In genomic region chr10:73796766-73797165, GRCh38 we compare ENCODE assay signal across 20 cellular contexts. TPM values are rescaled to one million over a fixed set of nuclear protein-coding genes. Genes with fewer than 3 reads are reported as not detected.
A peak's percentile ranks its signal among the peaks of the same experiment; 100 is the strongest.
DNase-seq lines count a peak whose midpoint lies in the region; ATAC-seq, FAIRE-seq and TF ChIP-seq lines count a peak whose summit lies in the region.
"Had no signal": no experiment of that assay in that cellular context is flagged by ENCODE, and none has a peak within 500 bp of the region (broad histone marks: within the 10 kb centered on the region; RNA-seq: fewer than 3 reads in every experiment).

No MANE protein-coding gene starts in this region.

- POLR2A ChIA-PET in activated CD8-positive, alpha-beta T cell treated with anti-CD3 and anti-CD28 coated beads for 36 hours (lab: Charles Lee): interaction anchor here (0.6 to 8.4 kb wide), 4 partner anchors 9 to 25 kb away, joined by 3 to 110 read pairs (median 10); partner anchors contain the start of genes NDST2 and ZSWIM8
- POLR2A ChIA-PET in HepG2 (lab: Yijun Ruan, JAX): interaction anchor here (1.0 to 1.5 kb wide), 2 partner anchors 9 to 13 kb away, joined by 3 to 4 read pairs; no protein-coding TSS in a partner anchor

- H3K9me3 ChIP-seq in HepG2 (ENCODE audit: low read length): no peaks in the 10 kb centered on the region
- H3K9me3 ChIP-seq: Caco-2 had no signal

- no TSS peak for BruUV-seq in HepG2 (replicated peaks; lab: Mats Ljungman, UMichigan)

- in situ Hi-C loops in HepG2 (cut with HindIII; ENCODE audit: extremely low pct_ligation_motif_present, low pct_unique_long_range_greater_than_20kb): no loop called here

- H3K79me2 ChIP-seq in HepG2 (ENCODE audit: insufficient read depth, low read length): no peaks in the 10 kb centered on the region

- intact Hi-C loops in activated CD8-positive, alpha-beta T cell treated with anti-CD3 and anti-CD28 coated beads for 36 hours (cut with micrococcal nuclease): no loop called here
- intact Hi-C loops in HepG2 (cut with micrococcal nuclease; ENCODE audit: unreplicated experiment): no loop called here

- WGBS in HepG2 (ENCODE audit: low lambda C conversion rate): 97% methylated on average over 4 of the region's 5 CpGs

- TF ChIP-seq RAD21 in HepG2 (CRISPR knock-in tag; IDR thresholded peaks at IDR 0.05): no peak

- no peak overlapping the region for H3K4me3 Mint-ChIP-seq in activated CD8-positive, alpha-beta T cell treated with anti-CD3 and anti-CD28 coated beads for 36 hours
- no peak overlapping the region for H3K4me3 Mint-ChIP-seq in stimulated activated effector memory CD8-positive, alpha-beta T cell treated with anti-CD3 and anti-CD28 coated beads, Interleukin-12 subunit alpha, Interleukin-12 subunit beta, amount 100 ng/mL, for 72 hours

- no peaks in the 10 kb centered on the region for H3K27me3 Mint-ChIP-seq in activated CD8-positive, alpha-beta T cell treated with anti-CD3 and anti-CD28 coated beads for 36 hours

- ATAC-seq in GM18505 (IDR thresholded peaks at IDR 0.05; ENCODE audit: unreplicated experiment) (no peak), HepG2 (no peak), GM21381 (IDR thresholded peaks at IDR 0.05; ENCODE audit: unreplicated experiment) (no peak), HG02981 (IDR thresholded peaks at IDR 0.05; ENCODE audit: unreplicated experiment) (no peak), HG02970 (IDR thresholded peaks at IDR 0.05; ENCODE audit: low FRiP score, unreplicated experiment) (no peak)
- no peak for ATAC-seq in activated CD8-positive, alpha-beta T cell treated with anti-CD3 and anti-CD28 coated beads for 36 hours
- ATAC-seq in stimulated activated effector memory CD8-positive, alpha-beta T cell treated with anti-CD3 and anti-CD28 coated beads, Interleukin-12 subunit alpha, Interleukin-12 subunit beta, amount 100 ng/mL, for 72 hours: peak; percentile 3

- DNase-seq in activated CD8-positive, alpha-beta T cell treated with anti-CD3 and anti-CD28 coated beads for 36 hours: no peak
- DNase-seq in HepG2 (ENCODE audit: low spot score): no peak
- DNase-seq in stimulated activated effector memory CD8-positive, alpha-beta T cell treated with anti-CD3 and anti-CD28 coated beads, Interleukin-12 subunit alpha, Interleukin-12 subunit beta, amount 100 ng/mL, for 72 hours (ENCODE audit: low spot score in 2 of 2): no peak
- DNase-seq: Caco-2, EL, H7, IMR-90, Kasumi-1, MM.1S, NCI-H1105, NCI-H1694, NCI-H2107, NCI-H446, NCI-H69, SHP77 had no signal

- no peak overlapping the region for H3K4me2 ChIP-seq in HepG2 (ENCODE audit: low read depth, low read length)

- no peaks in the 10 kb centered on the region for H3K9me3 Mint-ChIP-seq in activated CD8-positive, alpha-beta T cell treated with anti-CD3 and anti-CD28 coated beads for 36 hours
- no peaks in the 10 kb centered on the region for H3K9me3 Mint-ChIP-seq in stimulated activated effector memory CD8-positive, alpha-beta T cell treated with anti-CD3 and anti-CD28 coated beads, Interleukin-12 subunit alpha, Interleukin-12 subunit beta, amount 100 ng/mL, for 72 hours

- no peak overlapping the region for H3K4me3 ChIP-seq in HepG2 (replicated peaks in 1 of 3; ENCODE audit: insufficient read depth in 1 of 3, low read depth in 2 of 3, low read length in 3 of 3)

- no peak overlapping the region for H2AFZ ChIP-seq in HepG2 (ENCODE audit: low read length)

- peaks cover 25% of the 10 kb centered on the region for H3K36me3 Mint-ChIP-seq in activated CD8-positive, alpha-beta T cell treated with anti-CD3 and anti-CD28 coated beads for 36 hours (ENCODE audit: low read depth)
- H3K36me3 Mint-ChIP-seq in stimulated activated effector memory CD8-positive, alpha-beta T cell treated with anti-CD3 and anti-CD28 coated beads, Interleukin-12 subunit alpha, Interleukin-12 subunit beta, amount 100 ng/mL, for 72 hours: peaks cover 99% of the 10 kb centered on the region

- no peaks in the 10 kb centered on the region; the same call in 1 of the 2 replicates for H4K20me1 ChIP-seq in HepG2 (ENCODE audit: insufficient read depth, low read length)

- peak; percentile 4 for TF ChIP-seq POLR2A in GM18505 (IDR thresholded peaks at IDR 0.05; ENCODE audit: borderline replicate concordance, extremely low read depth, insufficient read depth, insufficient read length)
- TF ChIP-seq POLR2A in HepG2 (IDR thresholded peaks at IDR 0.05; ENCODE audit: insufficient read depth in 1 of 2, low read depth in 2 of 2, low read length in 2 of 2): no peak

- CTCF ChIA-PET in activated CD8-positive, alpha-beta T cell treated with anti-CD3 and anti-CD28 coated beads for 36 hours (lab: Charles Lee): no interaction called here
- CTCF ChIA-PET in HepG2 (lab: Yijun Ruan, JAX; ENCODE audit: low intra/inter-chr PET ratio, low total read pairs): no interaction called here

- FAIRE-seq in HepG2 (lab: Jason Lieb, UNC): no peak
- FAIRE-seq: GM19239 had no signal

- H3K27me3 ChIP-seq in HepG2 (ENCODE audit: control insufficient read depth in 1 of 2, insufficient read depth in 2 of 2, low read length in 2 of 2): no peaks in the 10 kb centered on the region

- no peaks in the 10 kb centered on the region for H3K4me1 ChIP-seq in HepG2 (ENCODE audit: insufficient read depth, low read length)
- H3K4me1 ChIP-seq: Caco-2 had no signal

- no peak for TF ChIP-seq EP300 in HepG2 (IDR thresholded peaks at IDR 0.05; ENCODE audit: low read depth in 2 of 2, low read length in 2 of 2)
- TF ChIP-seq EP300 in HepG2 (CRISPR knock-in tag; IDR thresholded peaks at IDR 0.05; ENCODE audit: borderline replicate concordance): no peak

- H3K9ac ChIP-seq in HepG2 (ENCODE audit: insufficient read depth, low read depth, low read length): no peak overlapping the region

- peaks cover 2% of the 10 kb centered on the region for H3K4me1 Mint-ChIP-seq in activated CD8-positive, alpha-beta T cell treated with anti-CD3 and anti-CD28 coated beads for 36 hours (ENCODE audit: low read depth)
- peaks cover 6% of the 10 kb centered on the region for H3K4me1 Mint-ChIP-seq in stimulated activated effector memory CD8-positive, alpha-beta T cell treated with anti-CD3 and anti-CD28 coated beads, Interleukin-12 subunit alpha, Interleukin-12 subunit beta, amount 100 ng/mL, for 72 hours

- peak overlapping the region; percentile 7 for H3K27ac Mint-ChIP-seq in activated CD8-positive, alpha-beta T cell treated with anti-CD3 and anti-CD28 coated beads for 36 hours
- peak overlapping the region; percentile 81 for H3K27ac Mint-ChIP-seq in stimulated activated effector memory CD8-positive, alpha-beta T cell treated with anti-CD3 and anti-CD28 coated beads, Interleukin-12 subunit alpha, Interleukin-12 subunit beta, amount 100 ng/mL, for 72 hours

- no peak overlapping the region for H3K27ac ChIP-seq in HepG2 (ENCODE audit: extremely low read length, insufficient read depth, low read length)

- no peak for TF ChIP-seq CTCF in activated CD8-positive, alpha-beta T cell treated with anti-CD3 and anti-CD28 coated beads for 36 hours (IDR thresholded peaks at IDR 0.05)
- TF ChIP-seq CTCF in HepG2 (CRISPR knock-in tag; IDR thresholded peaks at IDR 0.05): no peak

- H3K36me3 ChIP-seq in HepG2 (replicated peaks in 1 of 2; ENCODE audit: control insufficient read depth in 1 of 2, insufficient read depth in 2 of 2, low read length in 2 of 2): peaks cover 33 to 80% of the 10 kb centered on the region in 2 experiments

RNA-seq across cellular contexts. Expression of gene ZSWIM8, which starts 11.4 kb away (rescaled TPM):
- total RNA-seq in activated CD8-positive, alpha-beta T cell treated with anti-CD3 and anti-CD28 coated beads for 36 hours: 10 to 100 TPM; 30.0 to 41.0 TPM
- 21.0 and 39.9 TPM in 2 replicates for total RNA-seq in HepG2 (2016; rRNA removed; fragmentation: Illumina TruSeq; extraction: Trizol)
- total RNA-seq in HepG2 (2016; cell fraction: cytosol; rRNA removed; fragmentation: Illumina TruSeq; extraction: Trizol; ENCODE audit: low read depth): 5.7 and 8.2 TPM in 2 replicates
- 13.7 and 36.6 TPM in 2 replicates for total RNA-seq in HepG2 (2016; cell fraction: insoluble cytoplasmic fraction; rRNA removed; fragmentation: Illumina TruSeq; extraction: Trizol)
- 9.3 and 11.2 TPM in 2 replicates for total RNA-seq in HepG2 (2016; cell fraction: membrane; rRNA removed; fragmentation: Illumina TruSeq; extraction: Trizol)
- 35.4 and 47.5 TPM in 2 replicates for total RNA-seq in HepG2 (2016; cell fraction: nucleus; rRNA removed; fragmentation: Illumina TruSeq; extraction: Trizol)
- polyA plus RNA-seq in HepG2 (2011; rRNA removed): 98.2 and 142 TPM in 2 replicates
- polyA plus RNA-seq in HepG2 (2011; cell fraction: cytosol; rRNA removed): 41.1 and 57.3 TPM in 2 replicates
- 505 and 598 TPM in 2 replicates for polyA plus RNA-seq in HepG2 (2011; cell fraction: nucleus; rRNA removed)
- polyA plus RNA-seq in HepG2 (2012): 43.3 and 58.7 TPM in 2 replicates
- polyA plus RNA-seq in HepG2 (2016; cell fraction: cytosol; fragmentation: Illumina TruSeq; extraction: Trizol; ENCODE audit: low read depth): 3.7 and 6.8 TPM in 2 replicates
- polyA plus RNA-seq in HepG2 (2016; cell fraction: insoluble cytoplasmic fraction; fragmentation: Illumina TruSeq; extraction: Trizol; ENCODE audit: low read depth): 21.2 and 30.3 TPM in 2 replicates
- polyA plus RNA-seq in HepG2 (2016; cell fraction: membrane; fragmentation: Illumina TruSeq; extraction: Trizol; ENCODE audit: low read depth): 6.6 and 11.5 TPM in 2 replicates
- polyA plus RNA-seq in HepG2 (2016; cell fraction: nucleus; fragmentation: Illumina TruSeq; extraction: Trizol; ENCODE audit: insufficient read depth, low read depth): 118 and 128 TPM in 2 replicates
- 83.5 and 181 TPM in 2 replicates for polyA minus RNA-seq in HepG2 (2011; rRNA and poly(A)+ RNA removed; ENCODE audit: low replicate concordance)
- polyA minus RNA-seq in HepG2 (2011; cell fraction: cytosol; rRNA and poly(A)+ RNA removed): 31.5 and 36.5 TPM in 2 replicates
- 64.2 and 73.5 TPM in 2 replicates for polyA minus RNA-seq in HepG2 (2011; cell fraction: nucleus; rRNA and poly(A)+ RNA removed)

RNA-seq across cellular contexts. Expression of gene NDST2, which starts 14.6 kb away (rescaled TPM):
- 10 to 100 TPM; 51.1 to 53.5 TPM for total RNA-seq in activated CD8-positive, alpha-beta T cell treated with anti-CD3 and anti-CD28 coated beads for 36 hours
- 5.6 and 10.7 TPM in 2 replicates for total RNA-seq in HepG2 (2016; rRNA removed; fragmentation: Illumina TruSeq; extraction: Trizol)
- total RNA-seq in HepG2 (2016; cell fraction: cytosol; rRNA removed; fragmentation: Illumina TruSeq; extraction: Trizol; ENCODE audit: low read depth): 16.0 and 17.7 TPM in 2 replicates
- 5.8 and 12.0 TPM in 2 replicates for total RNA-seq in HepG2 (2016; cell fraction: insoluble cytoplasmic fraction; rRNA removed; fragmentation: Illumina TruSeq; extraction: Trizol)
- 14.8 and 15.7 TPM in 2 replicates for total RNA-seq in HepG2 (2016; cell fraction: membrane; rRNA removed; fragmentation: Illumina TruSeq; extraction: Trizol)
- total RNA-seq in HepG2 (2016; cell fraction: nucleus; rRNA removed; fragmentation: Illumina TruSeq; extraction: Trizol): 12.9 and 13.7 TPM in 2 replicates
- polyA plus RNA-seq in HepG2 (2011; rRNA removed): 25.5 and 30.1 TPM in 2 replicates
- 15.0 and 15.4 TPM in 2 replicates for polyA plus RNA-seq in HepG2 (2011; cell fraction: cytosol; rRNA removed)
- 56.8 and 69.5 TPM in 2 replicates for polyA plus RNA-seq in HepG2 (2011; cell fraction: nucleus; rRNA removed)
- 12.6 and 13.9 TPM in 2 replicates for polyA plus RNA-seq in HepG2 (2012)
- polyA plus RNA-seq in HepG2 (2016; cell fraction: cytosol; fragmentation: Illumina TruSeq; extraction: Trizol; ENCODE audit: low read depth): 16.0 and 16.1 TPM in 2 replicates
- 6.2 and 6.4 TPM in 2 replicates for polyA plus RNA-seq in HepG2 (2016; cell fraction: insoluble cytoplasmic fraction; fragmentation: Illumina TruSeq; extraction: Trizol; ENCODE audit: low read depth)
- 9.1 and 12.0 TPM in 2 replicates for polyA plus RNA-seq in HepG2 (2016; cell fraction: membrane; fragmentation: Illumina TruSeq; extraction: Trizol; ENCODE audit: low read depth)
- polyA plus RNA-seq in HepG2 (2016; cell fraction: nucleus; fragmentation: Illumina TruSeq; extraction: Trizol; ENCODE audit: insufficient read depth, low read depth): 24.6 and 30.8 TPM in 2 replicates
- 20.2 and 41.2 TPM in 2 replicates for polyA minus RNA-seq in HepG2 (2011; rRNA and poly(A)+ RNA removed; ENCODE audit: low replicate concordance)
- 10.4 and 10.5 TPM in 2 replicates for polyA minus RNA-seq in HepG2 (2011; cell fraction: cytosol; rRNA and poly(A)+ RNA removed)
- polyA minus RNA-seq in HepG2 (2011; cell fraction: nucleus; rRNA and poly(A)+ RNA removed): 55.5 and 70.7 TPM in 2 replicates

RNA-seq across cellular contexts. Expression of gene CHCHD1, which starts 14.9 kb away (rescaled TPM):
- total RNA-seq in activated CD8-positive, alpha-beta T cell treated with anti-CD3 and anti-CD28 coated beads for 36 hours: 10 to 100 TPM; 28.9 to 33.0 TPM
- 71.2 and 91.7 TPM in 2 replicates for total RNA-seq in HepG2 (2016; rRNA removed; fragmentation: Illumina TruSeq; extraction: Trizol)
- 16.2 and 16.7 TPM in 2 replicates for total RNA-seq in HepG2 (2016; cell fraction: cytosol; rRNA removed; fragmentation: Illumina TruSeq; extraction: Trizol; ENCODE audit: low read depth)
- total RNA-seq in HepG2 (2016; cell fraction: insoluble cytoplasmic fraction; rRNA removed; fragmentation: Illumina TruSeq; extraction: Trizol): 69.8 and 94.8 TPM in 2 replicates
- 32.5 and 34.2 TPM in 2 replicates for total RNA-seq in HepG2 (2016; cell fraction: membrane; rRNA removed; fragmentation: Illumina TruSeq; extraction: Trizol)
- total RNA-seq in HepG2 (2016; cell fraction: nucleus; rRNA removed; fragmentation: Illumina TruSeq; extraction: Trizol): 30.4 and 32.6 TPM in 2 replicates
- 30.6 and 36.9 TPM in 2 replicates for polyA plus RNA-seq in HepG2 (2011; rRNA removed)
- polyA plus RNA-seq in HepG2 (2011; cell fraction: cytosol; rRNA removed): 35.1 and 36.6 TPM in 2 replicates
- 8.8 and 9.9 TPM in 2 replicates for polyA plus RNA-seq in HepG2 (2011; cell fraction: nucleus; rRNA removed)
- 40.1 and 41.3 TPM in 2 replicates for polyA plus RNA-seq in HepG2 (2012)
- 16.6 and 17.9 TPM in 2 replicates for polyA plus RNA-seq in HepG2 (2016; cell fraction: cytosol; fragmentation: Illumina TruSeq; extraction: Trizol; ENCODE audit: low read depth)
- polyA plus RNA-seq in HepG2 (2016; cell fraction: insoluble cytoplasmic fraction; fragmentation: Illumina TruSeq; extraction: Trizol; ENCODE audit: low read depth): 90.2 and 95.1 TPM in 2 replicates
- 27.2 and 27.4 TPM in 2 replicates for polyA plus RNA-seq in HepG2 (2016; cell fraction: membrane; fragmentation: Illumina TruSeq; extraction: Trizol; ENCODE audit: low read depth)
- 45.9 and 52.1 TPM in 2 replicates for polyA plus RNA-seq in HepG2 (2016; cell fraction: nucleus; fragmentation: Illumina TruSeq; extraction: Trizol; ENCODE audit: insufficient read depth, low read depth)
- 5.0 and 8.3 TPM in 2 replicates for polyA minus RNA-seq in HepG2 (2011; rRNA and poly(A)+ RNA removed; ENCODE audit: low replicate concordance)
- polyA minus RNA-seq in HepG2 (2011; cell fraction: cytosol; rRNA and poly(A)+ RNA removed): 5.5 TPM in 2 replicates
- 7.7 and 9.1 TPM in 2 replicates for polyA minus RNA-seq in HepG2 (2011; cell fraction: nucleus; rRNA and poly(A)+ RNA removed)

RNA-seq across cellular contexts. Expression of gene SEC24C, which starts 52.6 kb away (rescaled TPM):
- total RNA-seq in activated CD8-positive, alpha-beta T cell treated with anti-CD3 and anti-CD28 coated beads for 36 hours: 10 to 100 TPM; 87.5 to 88.7 TPM
- total RNA-seq in HepG2 (2016; rRNA removed; fragmentation: Illumina TruSeq; extraction: Trizol): 63.1 and 66.5 TPM in 2 replicates
- 5.7 and 6.6 TPM in 2 replicates for total RNA-seq in HepG2 (2016; cell fraction: cytosol; rRNA removed; fragmentation: Illumina TruSeq; extraction: Trizol; ENCODE audit: low read depth)
- 57.3 and 62.0 TPM in 2 replicates for total RNA-seq in HepG2 (2016; cell fraction: insoluble cytoplasmic fraction; rRNA removed; fragmentation: Illumina TruSeq; extraction: Trizol)
- 19.5 and 20.7 TPM in 2 replicates for total RNA-seq in HepG2 (2016; cell fraction: membrane; rRNA removed; fragmentation: Illumina TruSeq; extraction: Trizol)
- total RNA-seq in HepG2 (2016; cell fraction: nucleus; rRNA removed; fragmentation: Illumina TruSeq; extraction: Trizol): 36.4 and 38.8 TPM in 2 replicates
- 66.4 and 74.3 TPM in 2 replicates for polyA plus RNA-seq in HepG2 (2011; rRNA removed)
- 40.0 and 44.0 TPM in 2 replicates for polyA plus RNA-seq in HepG2 (2011; cell fraction: cytosol; rRNA removed)
- polyA plus RNA-seq in HepG2 (2011; cell fraction: nucleus; rRNA removed): 134 and 139 TPM in 2 replicates
- 42.2 and 45.9 TPM in 2 replicates for polyA plus RNA-seq in HepG2 (2012)
- 3.5 and 3.8 TPM in 2 replicates for polyA plus RNA-seq in HepG2 (2016; cell fraction: cytosol; fragmentation: Illumina TruSeq; extraction: Trizol; ENCODE audit: low read depth)
- polyA plus RNA-seq in HepG2 (2016; cell fraction: insoluble cytoplasmic fraction; fragmentation: Illumina TruSeq; extraction: Trizol; ENCODE audit: low read depth): 45.3 and 53.1 TPM in 2 replicates
- 8.7 and 10.2 TPM in 2 replicates for polyA plus RNA-seq in HepG2 (2016; cell fraction: membrane; fragmentation: Illumina TruSeq; extraction: Trizol; ENCODE audit: low read depth)
- polyA plus RNA-seq in HepG2 (2016; cell fraction: nucleus; fragmentation: Illumina TruSeq; extraction: Trizol; ENCODE audit: insufficient read depth, low read depth): 60.4 and 69.2 TPM in 2 replicates
- 140 and 157 TPM in 2 replicates for polyA minus RNA-seq in HepG2 (2011; rRNA and poly(A)+ RNA removed; ENCODE audit: low replicate concordance)
- polyA minus RNA-seq in HepG2 (2011; cell fraction: cytosol; rRNA and poly(A)+ RNA removed): 50.5 and 52.3 TPM in 2 replicates
- 40.4 and 42.8 TPM in 2 replicates for polyA minus RNA-seq in HepG2 (2011; cell fraction: nucleus; rRNA and poly(A)+ RNA removed)
